Comparison of ENCODE assay signal across 11 cellular contexts in genomic region chr6:108635505-108636226, GRCh38.
DNase-seq lines count a peak whose midpoint lies in the region; ATAC-seq and TF ChIP-seq lines count a peak whose summit lies in the region.
"Had no signal": no experiment of that assay in that cellular context is flagged by ENCODE, and none has a peak within 500 bp of the region (broad histone marks: within the 10 kb centered on the region; RNA-seq: fewer than 3 reads in every experiment).

No MANE protein-coding gene starts in this region.

- no peak overlapping the region for H3K23ac ChIP-seq in mesendoderm (ENCODE audit: low read length)

- H3K79me2 ChIP-seq in mesendoderm (ENCODE audit: control insufficient read depth, insufficient read depth, low read length), result peaks cover 11% of the 10 kb centered on the region

- no peak overlapping the region for H3K4me2 ChIP-seq in mesendoderm (ENCODE audit: low read length)

- no peak overlapping the region for H4K5ac ChIP-seq in mesendoderm (ENCODE audit: low read length)

- no peak overlapping the region for H2BK5ac ChIP-seq in mesendoderm (ENCODE audit: low read length)

- H3K4me1 Mint-ChIP-seq in CD8-positive, alpha-beta T cell (ENCODE audit: low read depth), result peaks cover 58% of the 10 kb centered on the region
- H3K4me1 Mint-ChIP-seq in activated T-helper 1 cell treated with anti-CD3 and anti-CD28 coated beads, Interleukin-12 subunit alpha, Interleukin-12 subunit beta, Interleukin-2, Interleukin-4 antibody, amounts not matched to agents 30 ng/mL and 10 ng/mL and 1 ng/mL, durations not matched to agents 14 hours and 24 hours and 36 hours (ENCODE audit: low read depth), result peaks cover 26% of the 10 kb centered on the region
- H3K4me1 Mint-ChIP-seq in naive thymus-derived CD4-positive, alpha-beta T cell, result peaks cover 17 to 72% (median 58%) of the 10 kb centered on the region in 7 donors

- CTCF ChIA-PET in CD8-positive, alpha-beta T cell (lab: Charles Lee), result interaction anchor here (0.7 kb wide), 1 partner anchor 18 kb away, joined by 3 read pairs; no protein-coding TSS in a partner anchor
- CTCF ChIA-PET in naive thymus-derived CD4-positive, alpha-beta T cell (lab: Charles Lee), result interaction anchor here (0.6 kb wide), 1 partner anchor 19 kb away, joined by 6 read pairs; no protein-coding TSS in a partner anchor

- H3K4ac ChIP-seq in mesendoderm (ENCODE audit: low read depth, low read length), result no peak overlapping the region

- H3K36me3 Mint-ChIP-seq in CD8-positive, alpha-beta T cell, result no peaks in the 10 kb centered on the region
- H3K36me3 Mint-ChIP-seq in activated T-helper 1 cell treated with anti-CD3 and anti-CD28 coated beads, Interleukin-12 subunit alpha, Interleukin-12 subunit beta, Interleukin-2, Interleukin-4 antibody, amounts not matched to agents 30 ng/mL and 10 ng/mL and 1 ng/mL, durations not matched to agents 14 hours and 24 hours and 36 hours (ENCODE audit: low read depth), result no peaks in the 10 kb centered on the region
- H3K36me3 Mint-ChIP-seq in naive thymus-derived CD4-positive, alpha-beta T cell, result peaks cover 0 to 7% (median 3%) of the 10 kb centered on the region in 5 donors

- H4K8ac ChIP-seq in mesendoderm (ENCODE audit: low read depth, low read length), result no peak overlapping the region

- peak; percentile 6 to 66 (median 36) for DNase-seq in CD8-positive, alpha-beta T cell
- peak; percentile 53 for DNase-seq in MV-4-11 (lab: John Stamatoyannopoulos, UW)
- DNase-seq in activated T-helper 1 cell treated with anti-CD3 and anti-CD28 coated beads, Interleukin-12 subunit alpha, Interleukin-12 subunit beta, Interleukin-2, Interleukin-4 antibody, amounts not matched to agents 30 ng/mL and 10 ng/mL and 1 ng/mL, durations not matched to agents 14 hours and 24 hours and 36 hours (ENCODE audit: low spot score), result peak; percentile 21
- DNase-seq in naive thymus-derived CD4-positive, alpha-beta T cell, result peak in 7 of 9 donors; percentile 9 to 52 (median 26)
- DNase-seq in mesendoderm, result no peak
- DNase-seq: NCI-H510A, T1000, uterus had no signal

- H3K27ac ChIP-seq in CD8-positive, alpha-beta T cell (ENCODE audit: low read depth, low read length), result no peak overlapping the region
- H3K27ac ChIP-seq in naive thymus-derived CD4-positive, alpha-beta T cell (ENCODE audit: low read depth, low read length), result no peak overlapping the region
- H3K27ac ChIP-seq in mesendoderm (ENCODE audit: low read depth, low read length), result no peak overlapping the region

- H2AK5ac ChIP-seq in mesendoderm (ENCODE audit: low read length), result no peak overlapping the region

- no peak for TF ChIP-seq CTCF in CD8-positive, alpha-beta T cell (IDR thresholded peaks at IDR 0.05)

- H3K27me3 ChIP-seq in CD8-positive, alpha-beta T cell (ENCODE audit: insufficient read depth, low read length), result no peaks in the 10 kb centered on the region
- H3K27me3 ChIP-seq in naive thymus-derived CD4-positive, alpha-beta T cell (ENCODE audit: control insufficient read depth in 2 of 2, insufficient read depth in 2 of 2, low read length in 2 of 2), result no peaks in the 10 kb centered on the region
- H3K27me3 ChIP-seq in mesendoderm (ENCODE audit: insufficient read depth, low read length, poor library complexity), result no peaks in the 10 kb centered on the region
- H3K27me3 ChIP-seq: uterus had no signal

- peaks cover 16% of the 10 kb centered on the region for H3K79me1 ChIP-seq in mesendoderm (ENCODE audit: low read length)

- POLR2A ChIA-PET in CD8-positive, alpha-beta T cell (lab: Charles Lee), result interaction anchor here (0.6 kb wide), 2 partner anchors 43 to 559 kb away, joined by 3 to 4 read pairs; no protein-coding TSS in a partner anchor
- POLR2A ChIA-PET in naive thymus-derived CD4-positive, alpha-beta T cell (lab: Charles Lee), result interaction anchor here (0.6 kb wide), 2 partner anchors 27 to 52 kb away, joined by 3 read pairs; no protein-coding TSS in a partner anchor

- no peaks in the 10 kb centered on the region for H3K36me3 ChIP-seq in CD8-positive, alpha-beta T cell (ENCODE audit: insufficient read depth, low read length)
- H3K36me3 ChIP-seq in naive thymus-derived CD4-positive, alpha-beta T cell (ENCODE audit: control insufficient read depth in 2 of 3, insufficient read depth in 3 of 3, low read length in 3 of 3), result no peaks in the 10 kb centered on the region
- H3K36me3 ChIP-seq in mesendoderm (ENCODE audit: control insufficient read depth, insufficient read depth, low read length), result no peaks in the 10 kb centered on the region
- H3K36me3 ChIP-seq: uterus had no signal

- intact Hi-C loops in CD8-positive, alpha-beta T cell (cut with DNase I, micrococcal nuclease), result no loop called here
- intact Hi-C loops in activated T-helper 1 cell treated with anti-CD3 and anti-CD28 coated beads, Interleukin-12 subunit alpha, Interleukin-12 subunit beta, Interleukin-2, Interleukin-4 antibody, amounts not matched to agents 30 ng/mL and 10 ng/mL and 1 ng/mL, durations not matched to agents 14 hours and 24 hours and 36 hours (cut with micrococcal nuclease), result no loop called here
- intact Hi-C loops in naive thymus-derived CD4-positive, alpha-beta T cell (cut with micrococcal nuclease), result no loop called here

- H3K56ac ChIP-seq in mesendoderm (ENCODE audit: low read length), result no peak overlapping the region

- peak; percentile 99 for ATAC-seq in CD8-positive, alpha-beta T cell
- ATAC-seq in naive thymus-derived CD4-positive, alpha-beta T cell, result peak; percentile 93
- ATAC-seq in HG03196 (IDR thresholded peaks at IDR 0.05; ENCODE audit: unreplicated experiment) (no peak), HG03342 (IDR thresholded peaks at IDR 0.05; ENCODE audit: unreplicated experiment) (no peak), GM19397 (IDR thresholded peaks at IDR 0.05; ENCODE audit: unreplicated experiment) (no peak)

- peak overlapping the region; percentile 16 for H3K4me3 Mint-ChIP-seq in CD8-positive, alpha-beta T cell
- H3K4me3 Mint-ChIP-seq in activated T-helper 1 cell treated with anti-CD3 and anti-CD28 coated beads, Interleukin-12 subunit alpha, Interleukin-12 subunit beta, Interleukin-2, Interleukin-4 antibody, amounts not matched to agents 30 ng/mL and 10 ng/mL and 1 ng/mL, durations not matched to agents 14 hours and 24 hours and 36 hours, result no peak overlapping the region
- peak overlapping the region in 7 of 10 donors; percentile 0 to 59 (median 26) for H3K4me3 Mint-ChIP-seq in naive thymus-derived CD4-positive, alpha-beta T cell

- no peaks in the 10 kb centered on the region for H3K9me3 ChIP-seq in CD8-positive, alpha-beta T cell (ENCODE audit: low read length)
- no peaks in the 10 kb centered on the region for H3K9me3 ChIP-seq in naive thymus-derived CD4-positive, alpha-beta T cell (ENCODE audit: control insufficient read depth in 2 of 3, low read length in 3 of 3)
- H3K9me3 ChIP-seq: uterus had no signal

- no peak overlapping the region for H3K18ac ChIP-seq in mesendoderm (ENCODE audit: low read length)

- H2BK120ac ChIP-seq in mesendoderm (ENCODE audit: low read depth, low read length), result no peak overlapping the region

- H3K27me3 Mint-ChIP-seq in CD8-positive, alpha-beta T cell (ENCODE audit: low read depth), result no peaks in the 10 kb centered on the region
- H3K27me3 Mint-ChIP-seq in activated T-helper 1 cell treated with anti-CD3 and anti-CD28 coated beads, Interleukin-12 subunit alpha, Interleukin-12 subunit beta, Interleukin-2, Interleukin-4 antibody, amounts not matched to agents 30 ng/mL and 10 ng/mL and 1 ng/mL, durations not matched to agents 14 hours and 24 hours and 36 hours (ENCODE audit: insufficient read depth), result peaks cover 10% of the 10 kb centered on the region
- peaks cover 0 to 6% (median 0%) of the 10 kb centered on the region in 5 donors for H3K27me3 Mint-ChIP-seq in naive thymus-derived CD4-positive, alpha-beta T cell

- peaks cover 13% of the 10 kb centered on the region for H3K4me1 ChIP-seq in CD8-positive, alpha-beta T cell (ENCODE audit: insufficient read depth, low read length)
- H3K4me1 ChIP-seq in naive thymus-derived CD4-positive, alpha-beta T cell (ENCODE audit: control insufficient read depth in 2 of 2, insufficient read depth in 2 of 2, low read length in 2 of 2), result peaks cover 12 to 15% of the 10 kb centered on the region in 2 donors
- no peaks in the 10 kb centered on the region for H3K4me1 ChIP-seq in mesendoderm (ENCODE audit: control insufficient read depth, low read depth, low read length)

- H3K27ac Mint-ChIP-seq in CD8-positive, alpha-beta T cell, result peak overlapping the region; percentile 52
- no peak overlapping the region for H3K27ac Mint-ChIP-seq in activated T-helper 1 cell treated with anti-CD3 and anti-CD28 coated beads, Interleukin-12 subunit alpha, Interleukin-12 subunit beta, Interleukin-2, Interleukin-4 antibody, amounts not matched to agents 30 ng/mL and 10 ng/mL and 1 ng/mL, durations not matched to agents 14 hours and 24 hours and 36 hours
- peak overlapping the region in 4 of 9 donors; percentile 2 to 53 (median 12) for H3K27ac Mint-ChIP-seq in naive thymus-derived CD4-positive, alpha-beta T cell

- H3K9me3 Mint-ChIP-seq in CD8-positive, alpha-beta T cell, result no peaks in the 10 kb centered on the region
- no peaks in the 10 kb centered on the region for H3K9me3 Mint-ChIP-seq in activated T-helper 1 cell treated with anti-CD3 and anti-CD28 coated beads, Interleukin-12 subunit alpha, Interleukin-12 subunit beta, Interleukin-2, Interleukin-4 antibody, amounts not matched to agents 30 ng/mL and 10 ng/mL and 1 ng/mL, durations not matched to agents 14 hours and 24 hours and 36 hours
- H3K9me3 Mint-ChIP-seq in naive thymus-derived CD4-positive, alpha-beta T cell, result no peaks in the 10 kb centered on the region

- no CpG with 5 or more reads among the region's 6 CpGs for WGBS in mesendoderm (ENCODE audit: extremely low coverage, insufficient coverage, low lambda C conversion rate)

- H2BK15ac ChIP-seq in mesendoderm (replicated peaks; ENCODE audit: low read depth), result no peak overlapping the region

- H3K9ac ChIP-seq in mesendoderm (ENCODE audit: low read length), result no peak overlapping the region

- H3K4me3 ChIP-seq in CD8-positive, alpha-beta T cell (ENCODE audit: low read depth, low read length), result no peak overlapping the region
- H3K4me3 ChIP-seq in naive thymus-derived CD4-positive, alpha-beta T cell (ENCODE audit: low read length), result no peak overlapping the region
- no peak overlapping the region for H3K4me3 ChIP-seq in mesendoderm (ENCODE audit: low read length)
- H3K4me3 ChIP-seq: uterus had no signal

Comparison
In these comparisons a context has a peak if more than half of its experiments do, and no peak if none do; other contexts are left out.
1. ATAC-seq: peak in CD8-positive, alpha-beta T cell (single experiment) and naive thymus-derived CD4-positive, alpha-beta T cell (single experiment); none in HG03196 (single experiment), HG03342 (single experiment) and GM19397 (single experiment).